In genomic region chr9:96348261-96348660, GRCh38 we compare ENCODE assay signal across 1 cellular context.
TF ChIP-seq lines count a peak whose summit lies in the region.

No MANE protein-coding gene starts in this region.

TF ChIP-seq in WTC11, 78 proteins besides CTCF, POLR2A, EP300 and RAD21 (continued from another document):
- TF ChIP-seq USF2 (CRISPR knock-in tag; IDR thresholded peaks at IDR 0.05) (no peak), ATF6 (CRISPR knock-in tag; IDR thresholded peaks at IDR 0.05) (no peak)
